20 cellular contexts compared by ENCODE assay signal in the genomic region with DNA sequence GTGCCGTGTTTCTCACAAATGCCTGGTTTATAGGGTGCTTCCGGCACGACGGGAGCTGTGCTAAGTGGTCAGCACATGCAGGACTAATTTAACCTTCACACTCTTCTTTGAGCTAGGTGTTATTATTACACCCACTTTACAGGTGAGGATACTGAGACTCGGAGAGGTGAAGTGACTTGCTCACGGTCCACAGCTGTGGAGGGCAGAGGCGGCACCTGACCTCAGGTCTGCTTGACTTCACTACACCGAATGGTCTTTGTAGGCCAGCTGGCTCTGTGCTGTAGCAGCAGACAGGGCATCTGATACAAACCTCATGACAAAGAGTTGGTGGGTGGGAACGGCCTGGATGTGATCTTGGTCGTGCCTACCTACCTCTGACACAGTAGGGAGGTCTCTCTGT.
"Had no signal": no experiment of that assay in that cellular context is flagged by ENCODE, and none has a peak within 500 bp of the region (broad histone marks: within the 10 kb centered on the region; RNA-seq: fewer than 3 reads in every experiment).

No MANE protein-coding gene starts in this region.

- H3K27ac ChIP-seq: cardiac muscle cell, psoas muscle, skin epidermis, tibial nerve had no signal

- H3K9me3 ChIP-seq: psoas muscle, tibial nerve had no signal

- H3K4me3 ChIP-seq: cardiac muscle cell, lung, psoas muscle, skin epidermis, tibial nerve had no signal

- DNase-seq: activated CD4-positive, alpha-beta T cell treated with anti-CD3 and anti-CD28 coated beads, Interleukin-2, amount 10 ng/mL, durations not matched to agents 24 days and 14 days; activated CD8-positive, alpha-beta T cell treated with anti-CD3 and anti-CD28 coated beads for 36 hours; activated naive CD4-positive, alpha-beta T cell; activated naive CD8-positive, alpha-beta T cell treated with anti-CD3 and anti-CD28 coated beads for 36 hours; activated T-cell treated with anti-CD3 and anti-CD28 coated beads, Interleukin-2, amount 50 U/mL, for 1 hour; amniotic stem cell; foreskin melanocyte; hypothalamus; islet precursor cell; left colon; psoas muscle; stimulated activated naive CD8-positive, alpha-beta T cell treated with anti-CD3 and anti-CD28 coated beads, Interleukin-15, Interleukin-2, amounts not matched to agents 100 U/mL and 50 U/mL, for 24 hours; substantia nigra had no signal

- H3K36me3 ChIP-seq: cardiac muscle cell, tibial nerve had no signal

- H3K27me3 ChIP-seq: cardiac muscle cell, tibial nerve had no signal

- H3K4me1 ChIP-seq: psoas muscle had no signal

- FAIRE-seq: TTC549 had no signal

- ATAC-seq: activated CD8-positive, alpha-beta T cell treated with anti-CD3 and anti-CD28 coated beads for 36 hours; activated T-helper 17 cell treated with anti-CD3 and anti-CD28 coated beads, Interleukin-2, amount 50 U/mL, for 72 hours; left colon; natural killer cell treated with Interleukin-12 subunit alpha and Interleukin-12 subunit beta and Interleukin-15 and Interleukin-18, amount 100 ng/mL, for 72 hours; psoas muscle; stimulated activated naive CD8-positive, alpha-beta T cell treated with anti-CD3 and anti-CD28 coated beads, Interleukin-15, Interleukin-2, amounts not matched to agents 100 U/mL and 50 U/mL, for 24 hours had no signal
